19 cellular contexts compared by ENCODE assay signal in genomic region chr5:4083591-4084337, GRCh38.
"Had no signal": no experiment of that assay in that cellular context is flagged by ENCODE, and none has a peak within 500 bp of the region (broad histone marks: within the 10 kb centered on the region; RNA-seq: fewer than 3 reads in every experiment).

No MANE protein-coding gene starts in this region.

- FAIRE-seq: endothelial cell of umbilical vein, frontal cortex, islet of Langerhans, small intestine had no signal

- ATAC-seq: heart left ventricle; left lobe of liver; mucosa of descending colon; naive thymus-derived CD8-positive, alpha-beta T cell had no signal

- H3K27ac Mint-ChIP-seq: endodermal cell; naive thymus-derived CD8-positive, alpha-beta T cell; type B pancreatic cell had no signal

- H3K4me1 ChIP-seq: esophagus squamous epithelium, heart left ventricle, right atrium auricular region, uterus had no signal

- H3K27me3 ChIP-seq: esophagus squamous epithelium, heart left ventricle, ovary, right atrium auricular region, uterus had no signal

- H3K9me3 ChIP-seq: esophagus squamous epithelium, heart left ventricle, ovary, right atrium auricular region, uterus had no signal

- H3K4me1 Mint-ChIP-seq: naive thymus-derived CD8-positive, alpha-beta T cell had no signal

- DNase-seq: effector CD4-positive, alpha-beta T cell; endodermal cell; esophagus squamous epithelium; heart left ventricle; hippocampal formation; mucosa of descending colon; naive thymus-derived CD8-positive, alpha-beta T cell; ovary; small intestine; stimulated activated CD4-positive, alpha-beta T cell treated with anti-CD3 and anti-CD28 coated beads, Interleukin-2, amount 100 ng/mL, for 48 hours; stimulated activated naive CD4-positive, alpha-beta T cell treated with Interleukin-2 at 50 U/mL for 16 hours; uterus had no signal

- H3K27ac ChIP-seq: coronary artery, esophagus squamous epithelium, heart left ventricle, ovary, right atrium auricular region, uterus had no signal

- H3K4me3 Mint-ChIP-seq: endodermal cell; naive thymus-derived CD8-positive, alpha-beta T cell; type B pancreatic cell had no signal

- H3K4me3 ChIP-seq: coronary artery, esophagus squamous epithelium, heart left ventricle, mucosa of descending colon, ovary, right atrium auricular region, uterus had no signal

- H3K9me3 Mint-ChIP-seq: endodermal cell, type B pancreatic cell had no signal

- H3K36me3 ChIP-seq: esophagus squamous epithelium, heart left ventricle, ovary, right atrium auricular region, uterus had no signal

- H3K36me3 Mint-ChIP-seq: naive thymus-derived CD8-positive, alpha-beta T cell; type B pancreatic cell had no signal
